In the genomic region with DNA sequence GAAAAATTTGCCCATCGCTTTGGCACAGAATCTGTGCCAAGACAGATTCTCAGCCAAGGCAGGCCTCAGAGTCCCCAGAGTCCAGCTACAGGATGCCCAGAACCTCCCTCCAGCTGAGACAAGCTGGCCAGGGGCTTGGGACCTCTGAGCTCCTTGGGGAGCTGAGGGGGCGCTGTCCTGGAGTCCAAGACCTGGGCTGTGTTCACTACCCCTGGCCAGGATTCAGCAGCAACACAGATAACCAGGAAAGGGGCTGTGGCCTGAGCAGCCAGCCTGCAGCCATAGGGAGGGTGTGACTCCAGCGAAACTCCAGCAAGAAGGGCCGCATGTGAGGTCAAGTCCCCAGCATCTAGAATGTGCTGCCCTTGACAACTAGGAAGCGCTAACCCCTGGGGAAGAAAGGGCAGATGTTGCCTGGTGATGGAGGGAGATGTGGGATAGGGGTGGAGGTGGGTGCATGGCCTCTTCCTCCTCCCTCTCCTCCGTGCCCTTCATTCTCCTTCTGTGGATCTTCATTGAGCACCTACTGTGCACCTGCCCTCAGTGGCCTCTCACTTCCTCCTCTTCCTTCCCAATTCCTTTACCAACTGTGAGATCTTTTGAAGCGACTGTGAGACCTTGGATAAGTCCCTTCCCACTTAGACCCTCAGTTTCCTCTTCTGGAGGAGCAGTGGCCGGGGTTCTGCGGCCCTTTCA, we compare ENCODE assay signal across 8 cellular contexts. TPM values are rescaled to one million over a fixed set of nuclear protein-coding genes. Genes with fewer than 3 reads are reported as not detected.
DNase-seq lines count a peak whose midpoint lies in the region; ATAC-seq and TF ChIP-seq lines count a peak whose summit lies in the region.

No MANE protein-coding gene starts in this region.

- H3K36me3 Mint-ChIP-seq in activated CD8-positive, alpha-beta memory T cell treated with anti-CD3 and anti-CD28 coated beads, Interleukin-2, amount 10 ng/mL, durations not matched to agents 7 days and 5 days, result no peaks in the 10 kb centered on the region

- peaks cover 55% of the 10 kb centered on the region for H3K4me1 ChIP-seq in lower lobe of right lung
- H3K4me1 ChIP-seq in thyroid gland, result peaks cover 21 to 57% of the 10 kb centered on the region in 2 donors

- no peak for DNase-seq in activated CD8-positive, alpha-beta memory T cell treated with anti-CD3 and anti-CD28 coated beads, Interleukin-2, amount 10 ng/mL, durations not matched to agents 7 days and 5 days
- DNase-seq in activated CD8-positive, alpha-beta memory T cell treated with anti-CD3 and anti-CD28 coated beads for 24 hours, result no peak
- DNase-seq in astrocyte of the cerebellum (ENCODE audit: low read depth), result no peak
- no peak for DNase-seq in lower lobe of right lung
- no peak for DNase-seq in thyroid gland
- no peak for DNase-seq in CD1c-positive myeloid dendritic cell (ENCODE audit: extremely low spot score)
- no peak for DNase-seq in anterior cingulate cortex (lab: John Stamatoyannopoulos, UW)

- no peak for ATAC-seq in activated CD8-positive, alpha-beta memory T cell treated with anti-CD3 and anti-CD28 coated beads, Interleukin-2, amount 10 ng/mL, durations not matched to agents 7 days and 5 days
- no peak for ATAC-seq in lower lobe of right lung
- ATAC-seq in GM18502 (IDR thresholded peaks at IDR 0.05; ENCODE audit: poor library complexity, unreplicated experiment), result no peak

- H3K27ac Mint-ChIP-seq in activated CD8-positive, alpha-beta memory T cell treated with anti-CD3 and anti-CD28 coated beads, Interleukin-2, amount 10 ng/mL, durations not matched to agents 7 days and 5 days, result peak overlapping the region; percentile 88

- H3K27ac ChIP-seq in lower lobe of right lung, result peak overlapping the region; percentile 83
- peak overlapping the region in 2 of 3 donors; percentile 66 to 80 for H3K27ac ChIP-seq in thyroid gland

- no peak for TF ChIP-seq POLR2A in thyroid gland (IDR thresholded peaks at IDR 0.05)

- H3K27me3 ChIP-seq in lower lobe of right lung (ENCODE audit: low read depth) (no peaks in the 10 kb centered on the region), thyroid gland (no peaks in the 10 kb centered on the region)

- CTCF ChIA-PET in activated CD8-positive, alpha-beta memory T cell treated with anti-CD3 and anti-CD28 coated beads, Interleukin-2, amount 10 ng/mL, durations not matched to agents 7 days and 5 days (lab: Charles Lee), result interaction anchor here (0.7 to 7.6 kb wide), 9 partner anchors 11 to 190 kb away, joined by 3 to 70 read pairs (median 4); a partner anchor contains a TSS

- no peaks in the 10 kb centered on the region for H3K9me3 ChIP-seq in lower lobe of right lung
- no peaks in the 10 kb centered on the region for H3K9me3 ChIP-seq in thyroid gland

- H3K36me3 ChIP-seq in lower lobe of right lung (no peaks in the 10 kb centered on the region), thyroid gland (no peaks in the 10 kb centered on the region)

- H3K27me3 Mint-ChIP-seq in activated CD8-positive, alpha-beta memory T cell treated with anti-CD3 and anti-CD28 coated beads, Interleukin-2, amount 10 ng/mL, durations not matched to agents 7 days and 5 days, result no peaks in the 10 kb centered on the region

- H3K4me3 ChIP-seq in astrocyte of the cerebellum (ENCODE audit: low read depth, low read length) (no peak overlapping the region), lower lobe of right lung (no peak overlapping the region), thyroid gland (replicated peaks in 1 of 3) (no peak overlapping the region)

- 81 to 89% methylated on average over 9 of the region's 9 CpGs for WGBS in thyroid gland, 2 donors

- H3K9me3 Mint-ChIP-seq in activated CD8-positive, alpha-beta memory T cell treated with anti-CD3 and anti-CD28 coated beads, Interleukin-2, amount 10 ng/mL, durations not matched to agents 7 days and 5 days (ENCODE audit: low read depth), result no peaks in the 10 kb centered on the region

- intact Hi-C loops in lower lobe of right lung (cut with DNase I) (no loop called here), thyroid gland (cut with DNase I) (loop anchor here (10.0 kb wide), 1 partner anchor 276 kb away; no protein-coding TSS in a partner anchor)

- H3K4me1 Mint-ChIP-seq in activated CD8-positive, alpha-beta memory T cell treated with anti-CD3 and anti-CD28 coated beads, Interleukin-2, amount 10 ng/mL, durations not matched to agents 7 days and 5 days, result peaks cover 93% of the 10 kb centered on the region

- in situ Hi-C loops in astrocyte of the cerebellum (cut with HindIII; ENCODE audit: low sequenced_read_pairs), result loop anchor here (10.0 to 25.0 kb wide), 2 partner anchors 124 to 242 kb away; no protein-coding TSS in a partner anchor

- TF ChIP-seq CTCF in astrocyte of the cerebellum (IDR thresholded peaks at IDR 0.05; ENCODE audit: low read depth, low read length, missing control alignments), result peak; percentile 5
- TF ChIP-seq CTCF in lower lobe of right lung (IDR thresholded peaks at IDR 0.05), result no peak
- no peak for TF ChIP-seq CTCF in thyroid gland (IDR thresholded peaks at IDR 0.05)

- H3K4me3 Mint-ChIP-seq in activated CD8-positive, alpha-beta memory T cell treated with anti-CD3 and anti-CD28 coated beads, Interleukin-2, amount 10 ng/mL, durations not matched to agents 7 days and 5 days, result peak overlapping the region; percentile 65

RNA-seq across cellular contexts. Expression of a gene that starts 7.7 kb away (rescaled TPM):
- 10 to 100 TPM; 57.9 to 70.5 TPM for total RNA-seq in activated CD8-positive, alpha-beta memory T cell treated with anti-CD3 and anti-CD28 coated beads, Interleukin-2, amount 10 ng/mL, durations not matched to agents 7 days and 5 days
- total RNA-seq in lower lobe of right lung, result 27.7 TPM
- total RNA-seq in thyroid gland, result 10 to 100 TPM in 3 of 4 donors, 1 to 10 TPM in 1; 9.2 to 29.3 (median 20.0) TPM

RNA-seq across cellular contexts. Expression of a gene that starts 23.7 kb away (rescaled TPM):
- under 1 TPM; 0.38 to 0.52 TPM for total RNA-seq in activated CD8-positive, alpha-beta memory T cell treated with anti-CD3 and anti-CD28 coated beads, Interleukin-2, amount 10 ng/mL, durations not matched to agents 7 days and 5 days
- total RNA-seq in lower lobe of right lung, result 0.27 TPM
- under 1 TPM in 1 of 4 donors, not detected in 3; 0.40 TPM for total RNA-seq in thyroid gland
